ENCODE assay signal across 1 cellular context in the genomic region with DNA sequence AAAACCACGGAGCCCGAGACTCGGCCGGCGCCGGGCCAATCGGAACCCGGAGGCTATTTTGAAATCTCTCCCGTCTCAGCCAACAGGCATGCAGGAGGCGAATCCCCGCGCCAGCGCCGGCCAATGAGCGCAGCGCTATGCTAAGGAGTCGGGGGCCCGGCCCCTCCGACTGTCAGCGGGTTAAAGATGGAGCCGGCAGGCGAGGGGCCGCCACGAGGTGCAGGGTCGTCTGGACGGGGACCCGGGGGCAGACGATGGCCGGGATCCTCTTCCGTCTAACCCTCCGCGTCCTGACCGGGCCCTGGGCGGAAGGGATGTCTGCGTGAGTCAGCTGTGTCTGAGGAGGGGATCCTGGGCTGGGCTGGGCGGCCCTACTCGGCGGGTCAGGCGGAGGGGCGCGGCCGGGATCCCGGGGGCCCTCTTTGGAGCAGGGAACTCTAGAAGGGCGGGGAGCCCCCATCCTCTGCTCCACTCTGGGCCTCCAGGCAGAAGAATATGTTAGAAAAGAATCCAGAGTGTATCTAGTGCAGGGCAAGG.
TF ChIP-seq lines count a peak whose summit lies in the region.

No MANE protein-coding gene starts in this region.

TF ChIP-seq in K562, 482 proteins besides CTCF, POLR2A, EP300 and RAD21 (continues in another document):
- TF ChIP-seq BMI1 (IDR thresholded peaks at IDR 0.05; ENCODE audit: low read length) (peak; percentile 9; the same call in 1 of the 2 replicates), SRSF7 (optimal IDR thresholded peaks at IDR 0.05; ENCODE audit: low read depth, low read length) (no peak), SPI1 (IDR thresholded peaks at IDR 0.05; ENCODE audit: borderline replicate concordance, low read depth, low read length) (peak; percentile 67), GTF2F1 (IDR thresholded peaks at IDR 0.05; ENCODE audit: low read depth, low read length) (peak; percentile 87; the same call in 1 of the 2 replicates), NONO (IDR thresholded peaks at IDR 0.05; ENCODE audit: low read depth in 2 of 2, low read length in 1 of 2) (no peak), ATF1 (CRISPR knock-in tag; IDR thresholded peaks at IDR 0.05) (no peak), ATF1 (tag; IDR thresholded peaks at IDR 0.05) (no peak), LCOR (CRISPR knock-in tag; IDR thresholded peaks at IDR 0.05) (no peak), HDAC3 (IDR thresholded peaks at IDR 0.05; ENCODE audit: borderline replicate concordance, partially characterized antibody) (no peak), MXI1 (IDR thresholded peaks at IDR 0.05; ENCODE audit: low read depth, low read length) (peak; percentile 79), MYC (IDR thresholded peaks at IDR 0.05; ENCODE audit: low read depth, low read length) (peak; percentile 100), MYC (CRISPR knock-in tag; IDR thresholded peaks at IDR 0.05; ENCODE audit: borderline replicate concordance, low read depth) (no peak), JUN (IDR thresholded peaks at IDR 0.05; ENCODE audit: borderline replicate concordance, low read depth, low read length) (peak; percentile 90; the same call in 1 of the 2 replicates), JUN (CRISPR knock-in tag; IDR thresholded peaks at IDR 0.05; ENCODE audit: borderline replicate concordance) (no peak), MAFK (IDR thresholded peaks at IDR 0.05; ENCODE audit: low read length) (peak; percentile 31), NEUROD1 (IDR thresholded peaks at IDR 0.05; ENCODE audit: borderline replicate concordance, low read depth, low read length, partially characterized antibody) (peak; percentile 92), SMAD1 (IDR thresholded peaks at IDR 0.05; ENCODE audit: low read depth, low read length, partially characterized antibody) (peak; percentile 84), ZKSCAN1 (IDR thresholded peaks at IDR 0.05; ENCODE audit: low read depth, low read length) (peak; percentile 77; the same call in 1 of the 2 replicates), RFX5 (IDR thresholded peaks at IDR 0.05; ENCODE audit: low read depth, low read length) (peak; percentile 66), ZEB2 (IDR thresholded peaks at IDR 0.05) (no peak), ZNF717 (CRISPR knock-in tag; IDR thresholded peaks at IDR 0.05) (no peak), PYGO2 (tag; IDR thresholded peaks at IDR 0.05) (no peak), NR2C2 (CRISPR knock-in tag; IDR thresholded peaks at IDR 0.05) (no peak), NR2C2 (tag; IDR thresholded peaks at IDR 0.05) (no peak), RBM14 (IDR thresholded peaks at IDR 0.05; ENCODE audit: borderline replicate concordance, insufficient read depth, low read depth, low read length) (no peak), SMC3 (conservative IDR thresholded peaks at IDR 0.05; ENCODE audit: insufficient read depth, low read depth, low read length) (peak; percentile 48; the same call in 1 of the 2 replicates), HCFC1 (IDR thresholded peaks at IDR 0.05; ENCODE audit: low read depth, low read length) (peak; percentile 46; the same call in 1 of the 2 replicates), ZKSCAN8 (CRISPR knock-in tag; IDR thresholded peaks at IDR 0.05) (no peak), SIN3A (IDR thresholded peaks at IDR 0.05; ENCODE audit: borderline replicate concordance in 2 of 2, control insufficient read depth in 1 of 2, low read depth in 2 of 2, low read length in 2 of 2) (peak in 1 of 2 experiments; percentile 99; a peak in 2 of 4 replicates), PML (IDR thresholded peaks at IDR 0.05; ENCODE audit: low read length) (no peak), SP2 (IDR thresholded peaks at IDR 0.05; ENCODE audit: extremely low read depth, low read depth, low read length, poor library complexity, severe bottlenecking) (peak; percentile 73), PTBP1 (IDR thresholded peaks at IDR 0.05; ENCODE audit: low read depth, low read length) (no peak), ZFP36 (IDR thresholded peaks at IDR 0.05; ENCODE audit: low read depth, low read length, partially characterized antibody) (peak; percentile 43), JUND (IDR thresholded peaks at IDR 0.05; ENCODE audit: borderline replicate concordance, low read depth, low read length) (peak; percentile 82), JUND (tag; IDR thresholded peaks at IDR 0.05; ENCODE audit: borderline replicate concordance, low read depth, low read length) (no peak), CHD2 (IDR thresholded peaks at IDR 0.05; ENCODE audit: low read depth, low read length) (peak; percentile 87), TCF3 (CRISPR knock-in tag; IDR thresholded peaks at IDR 0.05) (no peak), ZNF384 (IDR thresholded peaks at IDR 0.05; ENCODE audit: low read depth, low read length) (peak; percentile 38), KLF13 (tag; IDR thresholded peaks at IDR 0.05; ENCODE audit: borderline replicate concordance, low read depth) (peak; percentile 76; the same call in 1 of the 2 replicates), MBD2 (IDR thresholded peaks at IDR 0.05; ENCODE audit: borderline replicate concordance, low read depth) (no peak), SMAD2 (IDR thresholded peaks at IDR 0.05; ENCODE audit: low read depth, low read length) (peak; percentile 83; the same call in 1 of the 2 replicates), POU5F1 (IDR thresholded peaks at IDR 0.05; ENCODE audit: borderline replicate concordance, low read depth, low read length, partially characterized antibody) (peak; percentile 3), PRMT5 (CRISPR knock-in tag; IDR thresholded peaks at IDR 0.05) (no peak), BHLHE40 (IDR thresholded peaks at IDR 0.05; ENCODE audit: low read length) (peak; percentile 8)
- TF ChIP-seq, protein P1, sequence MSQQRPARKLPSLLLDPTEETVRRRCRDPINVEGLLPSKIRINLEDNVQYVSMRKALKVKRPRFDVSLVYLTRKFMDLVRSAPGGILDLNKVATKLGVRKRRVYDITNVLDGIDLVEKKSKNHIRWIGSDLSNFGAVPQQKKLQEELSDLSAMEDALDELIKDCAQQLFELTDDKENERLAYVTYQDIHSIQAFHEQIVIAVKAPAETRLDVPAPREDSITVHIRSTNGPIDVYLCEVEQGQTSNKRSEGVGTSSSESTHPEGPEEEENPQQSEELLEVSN (IDR thresholded peaks at IDR 0.05; ENCODE audit: borderline replicate concordance in 1 of 2, extremely low read depth in 1 of 2, insufficient read depth in 1 of 2, insufficient read length in 1 of 2, low read depth in 1 of 2, low read length in 1 of 2, poor library complexity in 1 of 2, severe bottlenecking in 1 of 2), result peak in 1 of 2 experiments; percentile 97
- TF ChIP-seq, protein P2, sequence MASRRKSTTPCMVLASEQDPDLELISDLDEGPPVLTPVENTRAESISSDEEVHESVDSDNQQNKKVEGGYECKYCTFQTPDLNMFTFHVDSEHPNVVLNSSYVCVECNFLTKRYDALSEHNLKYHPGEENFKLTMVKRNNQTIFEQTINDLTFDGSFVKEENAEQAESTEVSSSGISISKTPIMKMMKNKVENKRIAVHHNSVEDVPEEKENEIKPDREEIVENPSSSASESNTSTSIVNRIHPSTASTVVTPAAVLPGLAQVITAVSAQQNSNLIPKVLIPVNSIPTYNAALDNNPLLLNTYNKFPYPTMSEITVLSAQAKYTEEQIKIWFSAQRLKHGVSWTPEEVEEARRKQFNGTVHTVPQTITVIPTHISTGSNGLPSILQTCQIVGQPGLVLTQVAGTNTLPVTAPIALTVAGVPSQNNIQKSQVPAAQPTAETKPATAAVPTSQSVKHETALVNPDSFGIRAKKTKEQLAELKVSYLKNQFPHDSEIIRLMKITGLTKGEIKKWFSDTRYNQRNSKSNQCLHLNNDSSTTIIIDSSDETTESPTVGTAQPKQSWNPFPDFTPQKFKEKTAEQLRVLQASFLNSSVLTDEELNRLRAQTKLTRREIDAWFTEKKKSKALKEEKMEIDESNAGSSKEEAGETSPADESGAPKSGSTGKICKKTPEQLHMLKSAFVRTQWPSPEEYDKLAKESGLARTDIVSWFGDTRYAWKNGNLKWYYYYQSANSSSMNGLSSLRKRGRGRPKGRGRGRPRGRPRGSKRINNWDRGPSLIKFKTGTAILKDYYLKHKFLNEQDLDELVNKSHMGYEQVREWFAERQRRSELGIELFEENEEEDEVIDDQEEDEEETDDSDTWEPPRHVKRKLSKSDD (conservative IDR thresholded peaks at IDR 0.05; ENCODE audit: low read length), result peak; percentile 92; the same call in 1 of the 2 replicates
- TF ChIP-seq, protein P3, sequence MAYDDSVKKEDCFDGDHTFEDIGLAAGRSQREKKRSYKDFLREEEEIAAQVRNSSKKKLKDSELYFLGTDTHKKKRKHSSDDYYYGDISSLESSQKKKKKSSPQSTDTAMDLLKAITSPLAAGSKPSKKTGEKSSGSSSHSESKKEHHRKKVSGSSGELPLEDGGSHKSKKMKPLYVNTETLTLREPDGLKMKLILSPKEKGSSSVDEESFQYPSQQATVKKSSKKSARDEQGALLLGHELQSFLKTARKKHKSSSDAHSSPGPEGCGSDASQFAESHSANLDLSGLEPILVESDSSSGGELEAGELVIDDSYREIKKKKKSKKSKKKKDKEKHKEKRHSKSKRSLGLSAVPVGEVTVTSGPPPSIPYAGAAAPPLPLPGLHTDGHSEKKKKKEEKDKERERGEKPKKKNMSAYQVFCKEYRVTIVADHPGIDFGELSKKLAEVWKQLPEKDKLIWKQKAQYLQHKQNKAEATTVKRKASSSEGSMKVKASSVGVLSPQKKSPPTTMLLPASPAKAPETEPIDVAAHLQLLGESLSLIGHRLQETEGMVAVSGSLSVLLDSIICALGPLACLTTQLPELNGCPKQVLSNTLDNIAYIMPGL (CRISPR knock-in tag; IDR thresholded peaks at IDR 0.05), result 0 out of 2 replicates have a peak, but pooled peaks have one; percentile 17
- TF ChIP-seq, protein P4, sequence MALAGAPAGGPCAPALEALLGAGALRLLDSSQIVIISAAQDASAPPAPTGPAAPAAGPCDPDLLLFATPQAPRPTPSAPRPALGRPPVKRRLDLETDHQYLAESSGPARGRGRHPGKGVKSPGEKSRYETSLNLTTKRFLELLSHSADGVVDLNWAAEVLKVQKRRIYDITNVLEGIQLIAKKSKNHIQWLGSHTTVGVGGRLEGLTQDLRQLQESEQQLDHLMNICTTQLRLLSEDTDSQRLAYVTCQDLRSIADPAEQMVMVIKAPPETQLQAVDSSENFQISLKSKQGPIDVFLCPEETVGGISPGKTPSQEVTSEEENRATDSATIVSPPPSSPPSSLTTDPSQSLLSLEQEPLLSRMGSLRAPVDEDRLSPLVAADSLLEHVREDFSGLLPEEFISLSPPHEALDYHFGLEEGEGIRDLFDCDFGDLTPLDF (CRISPR knock-in tag; IDR thresholded peaks at IDR 0.05), result peak; percentile 97
- TF ChIP-seq, protein P5, sequence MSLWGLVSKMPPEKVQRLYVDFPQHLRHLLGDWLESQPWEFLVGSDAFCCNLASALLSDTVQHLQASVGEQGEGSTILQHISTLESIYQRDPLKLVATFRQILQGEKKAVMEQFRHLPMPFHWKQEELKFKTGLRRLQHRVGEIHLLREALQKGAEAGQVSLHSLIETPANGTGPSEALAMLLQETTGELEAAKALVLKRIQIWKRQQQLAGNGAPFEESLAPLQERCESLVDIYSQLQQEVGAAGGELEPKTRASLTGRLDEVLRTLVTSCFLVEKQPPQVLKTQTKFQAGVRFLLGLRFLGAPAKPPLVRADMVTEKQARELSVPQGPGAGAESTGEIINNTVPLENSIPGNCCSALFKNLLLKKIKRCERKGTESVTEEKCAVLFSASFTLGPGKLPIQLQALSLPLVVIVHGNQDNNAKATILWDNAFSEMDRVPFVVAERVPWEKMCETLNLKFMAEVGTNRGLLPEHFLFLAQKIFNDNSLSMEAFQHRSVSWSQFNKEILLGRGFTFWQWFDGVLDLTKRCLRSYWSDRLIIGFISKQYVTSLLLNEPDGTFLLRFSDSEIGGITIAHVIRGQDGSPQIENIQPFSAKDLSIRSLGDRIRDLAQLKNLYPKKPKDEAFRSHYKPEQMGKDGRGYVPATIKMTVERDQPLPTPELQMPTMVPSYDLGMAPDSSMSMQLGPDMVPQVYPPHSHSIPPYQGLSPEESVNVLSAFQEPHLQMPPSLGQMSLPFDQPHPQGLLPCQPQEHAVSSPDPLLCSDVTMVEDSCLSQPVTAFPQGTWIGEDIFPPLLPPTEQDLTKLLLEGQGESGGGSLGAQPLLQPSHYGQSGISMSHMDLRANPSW (CRISPR knock-in tag; IDR thresholded peaks at IDR 0.05), result peak; percentile 68; the same call in 1 of the 2 replicates
- TF ChIP-seq, protein P6, sequence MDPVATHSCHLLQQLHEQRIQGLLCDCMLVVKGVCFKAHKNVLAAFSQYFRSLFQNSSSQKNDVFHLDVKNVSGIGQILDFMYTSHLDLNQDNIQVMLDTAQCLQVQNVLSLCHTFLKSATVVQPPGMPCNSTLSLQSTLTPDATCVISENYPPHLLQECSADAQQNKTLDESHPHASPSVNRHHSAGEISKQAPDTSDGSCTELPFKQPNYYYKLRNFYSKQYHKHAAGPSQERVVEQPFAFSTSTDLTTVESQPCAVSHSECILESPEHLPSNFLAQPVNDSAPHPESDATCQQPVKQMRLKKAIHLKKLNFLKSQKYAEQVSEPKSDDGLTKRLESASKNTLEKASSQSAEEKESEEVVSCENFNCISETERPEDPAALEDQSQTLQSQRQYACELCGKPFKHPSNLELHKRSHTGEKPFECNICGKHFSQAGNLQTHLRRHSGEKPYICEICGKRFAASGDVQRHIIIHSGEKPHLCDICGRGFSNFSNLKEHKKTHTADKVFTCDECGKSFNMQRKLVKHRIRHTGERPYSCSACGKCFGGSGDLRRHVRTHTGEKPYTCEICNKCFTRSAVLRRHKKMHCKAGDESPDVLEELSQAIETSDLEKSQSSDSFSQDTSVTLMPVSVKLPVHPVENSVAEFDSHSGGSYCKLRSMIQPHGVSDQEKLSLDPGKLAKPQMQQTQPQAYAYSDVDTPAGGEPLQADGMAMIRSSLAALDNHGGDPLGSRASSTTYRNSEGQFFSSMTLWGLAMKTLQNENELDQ (CRISPR knock-in tag; IDR thresholded peaks at IDR 0.05; ENCODE audit: borderline replicate concordance), result no peak
- TF ChIP-seq, protein P7, sequence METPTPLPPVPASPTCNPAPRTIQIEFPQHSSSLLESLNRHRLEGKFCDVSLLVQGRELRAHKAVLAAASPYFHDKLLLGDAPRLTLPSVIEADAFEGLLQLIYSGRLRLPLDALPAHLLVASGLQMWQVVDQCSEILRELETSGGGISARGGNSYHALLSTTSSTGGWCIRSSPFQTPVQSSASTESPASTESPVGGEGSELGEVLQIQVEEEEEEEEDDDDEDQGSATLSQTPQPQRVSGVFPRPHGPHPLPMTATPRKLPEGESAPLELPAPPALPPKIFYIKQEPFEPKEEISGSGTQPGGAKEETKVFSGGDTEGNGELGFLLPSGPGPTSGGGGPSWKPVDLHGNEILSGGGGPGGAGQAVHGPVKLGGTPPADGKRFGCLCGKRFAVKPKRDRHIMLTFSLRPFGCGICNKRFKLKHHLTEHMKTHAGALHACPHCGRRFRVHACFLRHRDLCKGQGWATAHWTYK (CRISPR knock-in tag; IDR thresholded peaks at IDR 0.05), result no peak
- TF ChIP-seq, protein P8, sequence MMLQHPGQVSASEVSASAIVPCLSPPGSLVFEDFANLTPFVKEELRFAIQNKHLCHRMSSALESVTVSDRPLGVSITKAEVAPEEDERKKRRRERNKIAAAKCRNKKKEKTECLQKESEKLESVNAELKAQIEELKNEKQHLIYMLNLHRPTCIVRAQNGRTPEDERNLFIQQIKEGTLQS (IDR thresholded peaks at IDR 0.05), result no peak
- TF ChIP-seq, protein P8 (CRISPR knock-in tag; conservative IDR thresholded peaks at IDR 0.05), result peak; percentile 90
